In genomic region chr11:9613118-9613829, GRCh38 we compare ENCODE assay signal across 1 cellular context.
TF ChIP-seq lines count a peak whose summit lies in the region.

No MANE protein-coding gene starts in this region.

TF ChIP-seq in K562, 482 proteins besides CTCF, POLR2A, EP300 and RAD21 (continued from another document and continues in another):
- TF ChIP-seq SRSF9 (IDR thresholded peaks at IDR 0.05; ENCODE audit: borderline replicate concordance, low read depth, low read length), result no peak
- TF ChIP-seq FOXA3 (CRISPR knock-in tag; conservative IDR thresholded peaks at IDR 0.05 in 1 of 2, IDR thresholded peaks at IDR 0.05 in 1 of 2), result peak; percentile 88 to 91
- no peak; the same call in 1 of the 2 replicates for TF ChIP-seq STAG1 (CRISPR knock-in tag; IDR thresholded peaks at IDR 0.05; ENCODE audit: borderline replicate concordance)
- peak; percentile 30; the same call in 1 of the 2 replicates for TF ChIP-seq TCF3 (CRISPR knock-in tag; IDR thresholded peaks at IDR 0.05)
- TF ChIP-seq TFAM (CRISPR knock-in tag; conservative IDR thresholded peaks at IDR 0.05), result no peak
- no peak for TF ChIP-seq STAT6 (CRISPR knock-in tag; IDR thresholded peaks at IDR 0.05)
- no peak for TF ChIP-seq ZNF445 (CRISPR knock-in tag; IDR thresholded peaks at IDR 0.05; ENCODE audit: low read depth)
- no peak for TF ChIP-seq ZNF431 (CRISPR knock-in tag; IDR thresholded peaks at IDR 0.05)
- no peak for TF ChIP-seq RFX1 (IDR thresholded peaks at IDR 0.05)
- TF ChIP-seq MBD1 (CRISPR knock-in tag; IDR thresholded peaks at IDR 0.05), result no peak
- no peak for TF ChIP-seq BCLAF1 (IDR thresholded peaks at IDR 0.05; ENCODE audit: borderline replicate concordance in 1 of 2, control insufficient read depth in 1 of 2, low read depth in 2 of 2, low read length in 1 of 2)
- TF ChIP-seq MEIS2 (IDR thresholded peaks at IDR 0.05; ENCODE audit: partially characterized antibody), result no peak
- no peak for TF ChIP-seq ZNF830 (CRISPR knock-in tag; IDR thresholded peaks at IDR 0.05)
- TF ChIP-seq SIN3B (IDR thresholded peaks at IDR 0.05; ENCODE audit: low read depth), result no peak
- TF ChIP-seq ZNF589 (CRISPR knock-in tag; IDR thresholded peaks at IDR 0.05; ENCODE audit: low read depth), result no peak
- 0 out of 6 replicates have a peak, but pooled peaks of 1 of the 3 experiments have one; percentile 9 for TF ChIP-seq ZBTB11 (CRISPR knock-in tag; IDR thresholded peaks at IDR 0.05)
- peak; percentile 52; the same call in 1 of the 2 replicates for TF ChIP-seq SP1 (CRISPR knock-in tag; IDR thresholded peaks at IDR 0.05)
- no peak for TF ChIP-seq ARID3A (IDR thresholded peaks at IDR 0.05; ENCODE audit: borderline replicate concordance, low read depth, low read length)
- no peak for TF ChIP-seq CCNT2 (IDR thresholded peaks at IDR 0.05; ENCODE audit: borderline replicate concordance, extremely low read depth, insufficient read length, low read depth, low read length)
- no peak for TF ChIP-seq MYBL2 (IDR thresholded peaks at IDR 0.05; ENCODE audit: low read depth)
- TF ChIP-seq MYBL2 (CRISPR knock-in tag; IDR thresholded peaks at IDR 0.05; ENCODE audit: borderline replicate concordance), result no peak
- 0 out of 2 replicates have a peak, but pooled peaks have one; percentile 61 for TF ChIP-seq PHB (CRISPR knock-in tag; IDR thresholded peaks at IDR 0.05)
- TF ChIP-seq ZNF41 (CRISPR knock-in tag; conservative IDR thresholded peaks at IDR 0.05), result no peak
- TF ChIP-seq HOMEZ (CRISPR knock-in tag; IDR thresholded peaks at IDR 0.05), result no peak
- no peak for TF ChIP-seq ZNF277 (CRISPR knock-in tag; IDR thresholded peaks at IDR 0.05; ENCODE audit: borderline replicate concordance)
- TF ChIP-seq ZNF696 (CRISPR knock-in tag; conservative IDR thresholded peaks at IDR 0.05), result no peak
- no peak for TF ChIP-seq BCOR (IDR thresholded peaks at IDR 0.05)
- peak in 1 of 2 experiments; percentile 9; a peak in 2 of 4 replicates for TF ChIP-seq ZNF639 (CRISPR knock-in tag; conservative IDR thresholded peaks at IDR 0.05 in 1 of 2, IDR thresholded peaks at IDR 0.05 in 1 of 2)
- TF ChIP-seq SAP30 (IDR thresholded peaks at IDR 0.05; ENCODE audit: borderline replicate concordance, insufficient read depth, low read depth, low read length, poor library complexity, severe bottlenecking), result no peak
- TF ChIP-seq ELF1 (tag; IDR thresholded peaks at IDR 0.05), result no peak
- no peak; the same call in 1 of the 2 replicates for TF ChIP-seq CXXC5 (CRISPR knock-in tag; IDR thresholded peaks at IDR 0.05)
- no peak for TF ChIP-seq ZNF311 (CRISPR knock-in tag; IDR thresholded peaks at IDR 0.05)
- TF ChIP-seq CSDE1 (IDR thresholded peaks at IDR 0.05), result no peak
- TF ChIP-seq ZNF766 (CRISPR knock-in tag; conservative IDR thresholded peaks at IDR 0.05), result no peak
- TF ChIP-seq RBM15 (IDR thresholded peaks at IDR 0.05; ENCODE audit: insufficient read depth, low read length), result no peak
- TF ChIP-seq E2F1 (CRISPR knock-in tag; IDR thresholded peaks at IDR 0.05), result peak; percentile 62
- peak in 1 of 2 experiments; percentile 24; a peak in 1 of 4 replicates for TF ChIP-seq UBTF (IDR thresholded peaks at IDR 0.05; ENCODE audit: borderline replicate concordance in 1 of 2, low read depth in 2 of 2, low read length in 2 of 2)
- no peak for TF ChIP-seq ZBTB17 (CRISPR knock-in tag; IDR thresholded peaks at IDR 0.05)
- TF ChIP-seq CHD4 (IDR thresholded peaks at IDR 0.05; ENCODE audit: insufficient read depth, insufficient replicate concordance, low read depth, low read length, poor library complexity, severe bottlenecking), result no peak
- peak; percentile 52; the same call in 1 of the 2 replicates for TF ChIP-seq HCFC1 (IDR thresholded peaks at IDR 0.05; ENCODE audit: low read depth, low read length)
